ENCODE assay signal across 34 cellular contexts in genomic region chr2:49000692-49001091, GRCh38.
"Had no signal": no experiment of that assay in that cellular context is flagged by ENCODE, and none has a peak within 500 bp of the region (broad histone marks: within the 10 kb centered on the region; RNA-seq: fewer than 3 reads in every experiment).

No MANE protein-coding gene starts in this region.

- FAIRE-seq: keratinocyte had no signal

- H3K4me1 Mint-ChIP-seq: activated CD4-positive, alpha-beta T cell treated with anti-CD3 and anti-CD28 coated beads, Interleukin-2, amount 10 ng/mL, durations not matched to agents 24 days and 14 days; activated naive CD4-positive, alpha-beta T cell treated with anti-CD3 and anti-CD28 coated beads, Interleukin-2, amount 10 ng/mL, durations not matched to agents 7 days and 5 days; activated naive CD8-positive, alpha-beta T cell treated with anti-CD3 and anti-CD28 coated beads, Interleukin-2, amount 10 ng/mL, durations not matched to agents 7 days and 5 days; T-helper 17 cell had no signal

- DNase-seq: activated CD4-positive, alpha-beta memory T cell treated with anti-CD3 and anti-CD28 coated beads for 36 hours; activated CD4-positive, alpha-beta T cell treated with anti-CD3 and anti-CD28 coated beads, Interleukin-2, amount 10 ng/mL, durations not matched to agents 24 days and 14 days; activated CD4-positive, CD25-positive, alpha-beta regulatory T cell treated with anti-CD3 and anti-CD28 coated beads, Interleukin-2, amount 50 U/mL, for 72 hours; activated CD8-positive, alpha-beta memory T cell treated with anti-CD3 and anti-CD28 coated beads, Interleukin-2, amount 50 U/mL, for 48 hours; activated gamma-delta T cell; activated naive CD4-positive, alpha-beta T cell treated with anti-CD3 and anti-CD28 coated beads, Interleukin-2, amount 10 ng/mL, durations not matched to agents 7 days and 5 days; activated naive CD8-positive, alpha-beta T cell treated with anti-CD3 and anti-CD28 coated beads, Interleukin-2, amount 10 ng/mL, durations not matched to agents 7 days and 5 days; activated T-cell treated with anti-CD3 and anti-CD28 coated beads, Interleukin-2, amount 50 U/mL, for 24 hours; cerebellar nuclear complex; colonic mucosa; effector memory CD4-positive, alpha-beta T cell; erythroblast; hippocampal formation; naive B cell; nephron progenitor cell; psoas muscle; stimulated activated CD4-positive, alpha-beta T cell treated with anti-CD3 and anti-CD28 coated beads, Interleukin-1b, Interleukin-23, amount 100 ng/mL, for 48 hours; stimulated activated CD4-positive, alpha-beta T cell treated with anti-CD3 and anti-CD28 coated beads, Interleukin-4, amount 100 ng/mL, for 4 hours; stimulated activated CD8-positive, alpha-beta memory T cell treated with anti-CD3 and anti-CD28 coated beads, Interleukin-4, amount 100 ng/mL, for 48 hours; T-helper 17 cell; T1000; tibial artery had no signal

- H3K4me3 ChIP-seq: ascending aorta, cardiac muscle cell, colonic mucosa, gastroesophageal sphincter, lung, psoas muscle, right atrium auricular region, smooth muscle cell, suprapubic skin, tibial artery had no signal

- H3K27ac Mint-ChIP-seq: activated CD4-positive, alpha-beta memory T cell treated with anti-CD3 and anti-CD28 coated beads for 36 hours; activated CD4-positive, alpha-beta T cell treated with anti-CD3 and anti-CD28 coated beads, Interleukin-2, amount 10 ng/mL, durations not matched to agents 24 days and 14 days; activated naive CD4-positive, alpha-beta T cell treated with anti-CD3 and anti-CD28 coated beads, Interleukin-2, amount 10 ng/mL, durations not matched to agents 7 days and 5 days; activated naive CD8-positive, alpha-beta T cell treated with anti-CD3 and anti-CD28 coated beads, Interleukin-2, amount 10 ng/mL, durations not matched to agents 7 days and 5 days; activated T-cell treated with anti-CD3 and anti-CD28 coated beads, Interleukin-2, amount 50 U/mL, for 24 hours; brain; naive B cell; nephron progenitor cell; stimulated activated memory B cell treated with anti-CD40 and anti-IgM and Interleukin-4, amounts not matched to agents 10 μg/mL and 1 μg/mL and 100 μg/mL, for 72 hours; T-helper 17 cell had no signal

- ATAC-seq: gastroesophageal sphincter; left lobe of liver; psoas muscle; stimulated activated memory B cell treated with anti-CD40 and anti-IgM and Interleukin-4, amounts not matched to agents 10 μg/mL and 1 μg/mL and 100 μg/mL, for 72 hours; T-helper 17 cell had no signal

- H3K27me3 Mint-ChIP-seq: activated CD4-positive, alpha-beta memory T cell treated with anti-CD3 and anti-CD28 coated beads for 36 hours; activated CD4-positive, alpha-beta T cell treated with anti-CD3 and anti-CD28 coated beads, Interleukin-2, amount 10 ng/mL, durations not matched to agents 24 days and 14 days; activated naive CD4-positive, alpha-beta T cell treated with anti-CD3 and anti-CD28 coated beads, Interleukin-2, amount 10 ng/mL, durations not matched to agents 7 days and 5 days; activated naive CD8-positive, alpha-beta T cell treated with anti-CD3 and anti-CD28 coated beads, Interleukin-2, amount 10 ng/mL, durations not matched to agents 7 days and 5 days; activated T-cell treated with anti-CD3 and anti-CD28 coated beads, Interleukin-2, amount 50 U/mL, for 24 hours; naive B cell; stimulated activated memory B cell treated with anti-CD40 and anti-IgM and Interleukin-4, amounts not matched to agents 10 μg/mL and 1 μg/mL and 100 μg/mL, for 72 hours; T-helper 17 cell had no signal

- H3K4me1 ChIP-seq: ascending aorta, colonic mucosa, gastroesophageal sphincter, psoas muscle, suprapubic skin, tibial artery had no signal

- H3K36me3 Mint-ChIP-seq: activated CD4-positive, alpha-beta memory T cell treated with anti-CD3 and anti-CD28 coated beads for 36 hours; activated naive CD4-positive, alpha-beta T cell treated with anti-CD3 and anti-CD28 coated beads, Interleukin-2, amount 10 ng/mL, durations not matched to agents 7 days and 5 days; activated naive CD8-positive, alpha-beta T cell treated with anti-CD3 and anti-CD28 coated beads, Interleukin-2, amount 10 ng/mL, durations not matched to agents 7 days and 5 days; brain; naive B cell; stimulated activated memory B cell treated with anti-CD40 and anti-IgM and Interleukin-4, amounts not matched to agents 10 μg/mL and 1 μg/mL and 100 μg/mL, for 72 hours had no signal

- H3K27ac ChIP-seq: ascending aorta, cardiac muscle cell, colonic mucosa, gastroesophageal sphincter, neutrophil, psoas muscle, right atrium auricular region, suprapubic skin, tibial artery had no signal

- H3K4me3 Mint-ChIP-seq: activated CD4-positive, alpha-beta memory T cell treated with anti-CD3 and anti-CD28 coated beads for 36 hours; activated CD4-positive, alpha-beta T cell treated with anti-CD3 and anti-CD28 coated beads, Interleukin-2, amount 10 ng/mL, durations not matched to agents 24 days and 14 days; activated naive CD4-positive, alpha-beta T cell treated with anti-CD3 and anti-CD28 coated beads, Interleukin-2, amount 10 ng/mL, durations not matched to agents 7 days and 5 days; activated naive CD8-positive, alpha-beta T cell treated with anti-CD3 and anti-CD28 coated beads, Interleukin-2, amount 10 ng/mL, durations not matched to agents 7 days and 5 days; activated T-cell treated with anti-CD3 and anti-CD28 coated beads, Interleukin-2, amount 50 U/mL, for 24 hours; brain; naive B cell; nephron progenitor cell; stimulated activated memory B cell treated with anti-CD40 and anti-IgM and Interleukin-4, amounts not matched to agents 10 μg/mL and 1 μg/mL and 100 μg/mL, for 72 hours; T-helper 17 cell had no signal

- H3K36me3 ChIP-seq: ascending aorta, cardiac muscle cell, colonic mucosa, gastroesophageal sphincter, neutrophil, right atrium auricular region, suprapubic skin, tibial artery had no signal

- H3K27me3 ChIP-seq: ascending aorta, cardiac muscle cell, colonic mucosa, gastroesophageal sphincter, neutrophil, right atrium auricular region, suprapubic skin, tibial artery had no signal

- H3K9me3 ChIP-seq: ascending aorta, colonic mucosa, gastroesophageal sphincter, neutrophil, psoas muscle, right atrium auricular region, suprapubic skin, tibial artery had no signal

- H3K9me3 Mint-ChIP-seq: activated CD4-positive, alpha-beta T cell treated with anti-CD3 and anti-CD28 coated beads, Interleukin-2, amount 10 ng/mL, durations not matched to agents 24 days and 14 days; activated naive CD4-positive, alpha-beta T cell treated with anti-CD3 and anti-CD28 coated beads, Interleukin-2, amount 10 ng/mL, durations not matched to agents 7 days and 5 days; activated naive CD8-positive, alpha-beta T cell treated with anti-CD3 and anti-CD28 coated beads, Interleukin-2, amount 10 ng/mL, durations not matched to agents 7 days and 5 days; activated T-cell treated with anti-CD3 and anti-CD28 coated beads, Interleukin-2, amount 50 U/mL, for 24 hours; brain; nephron progenitor cell; stimulated activated memory B cell treated with anti-CD40 and anti-IgM and Interleukin-4, amounts not matched to agents 10 μg/mL and 1 μg/mL and 100 μg/mL, for 72 hours had no signal
